ENCODE assay signal across 13 cellular contexts in genomic region chr10:114073787-114074186, GRCh38. TPM values are rescaled to one million over a fixed set of nuclear protein-coding genes. Genes with fewer than 3 reads are reported as not detected.
DNase-seq lines count a peak whose midpoint lies in the region; ATAC-seq and TF ChIP-seq lines count a peak whose summit lies in the region.
"Had no signal": no experiment of that assay in that cellular context is flagged by ENCODE, and none has a peak within 500 bp of the region (broad histone marks: within the 10 kb centered on the region; RNA-seq: fewer than 3 reads in every experiment).

No MANE protein-coding gene starts in this region.

- H3K4me3 Mint-ChIP-seq in glutamatergic neuron (ENCODE audit: unreplicated experiment) = no peak overlapping the region
- H3K4me3 Mint-ChIP-seq: brain had no signal

- no peaks in the 10 kb centered on the region for H3K36me3 ChIP-seq in mucosa of descending colon (ENCODE audit: low read depth)

- no peak overlapping the region for H3K27ac Mint-ChIP-seq in glutamatergic neuron (ENCODE audit: unreplicated experiment)
- H3K27ac Mint-ChIP-seq: brain had no signal

- DNase-seq in NB4 (ENCODE audit: low read depth) (peak; percentile 80), mucosa of descending colon (peak in 1 of 3 donors; percentile 18), glutamatergic neuron (no peak), posterior vena cava (ENCODE audit: low spot score) (no peak)
- DNase-seq: activated CD8-positive, alpha-beta memory T cell treated with anti-CD3 and anti-CD28 coated beads for 24 hours; DMS79 treated with DMSO at 0.1 percent for 48 hours; NCI-H226; SHP77 treated with DMSO at 0.1 percent for 48 hours had no signal

- no peaks in the 10 kb centered on the region for H3K4me1 ChIP-seq in mucosa of descending colon (ENCODE audit: low read depth)

- no peak for TF ChIP-seq CTCF in NB4 (IDR thresholded peaks at IDR 0.05; ENCODE audit: low read depth, low read length)
- TF ChIP-seq CTCF in mucosa of descending colon (IDR thresholded peaks at IDR 0.05) = no peak
- no peak for TF ChIP-seq CTCF in glutamatergic neuron (IDR thresholded peaks at IDR 0.05; ENCODE audit: partially characterized antibody, unreplicated experiment)

- no peaks in the 10 kb centered on the region for H3K27me3 Mint-ChIP-seq in glutamatergic neuron (ENCODE audit: unreplicated experiment)
- H3K27me3 Mint-ChIP-seq: brain had no signal

- intact Hi-C loops in mucosa of descending colon (cut with DNase I, micrococcal nuclease) = no loop called here
- intact Hi-C loops in posterior vena cava (cut with DNase I) = no loop called here

- H3K9me3 Mint-ChIP-seq in glutamatergic neuron (ENCODE audit: unreplicated experiment) = no peaks in the 10 kb centered on the region

- no peaks in the 10 kb centered on the region for H3K9me3 ChIP-seq in mucosa of descending colon

- TF ChIP-seq POLR2A in NB4 (IDR thresholded peaks at IDR 0.05; ENCODE audit: extremely low read depth, insufficient read length) = no peak

- no peaks in the 10 kb centered on the region for H3K36me3 Mint-ChIP-seq in glutamatergic neuron (ENCODE audit: unreplicated experiment)
- H3K36me3 Mint-ChIP-seq: brain had no signal

- H3K4me1 Mint-ChIP-seq in glutamatergic neuron (ENCODE audit: low read depth, unreplicated experiment) = no peaks in the 10 kb centered on the region
- H3K4me1 Mint-ChIP-seq: brain had no signal

- H3K4me3 ChIP-seq in NB4 (ENCODE audit: low read depth, low read length) (no peak overlapping the region), mucosa of descending colon (no peak overlapping the region)
- H3K4me3 ChIP-seq: smooth muscle cell had no signal

- ATAC-seq in GM18498 (IDR thresholded peaks at IDR 0.05; ENCODE audit: unreplicated experiment) (peak; percentile 55), GM21390 (IDR thresholded peaks at IDR 0.05; ENCODE audit: unreplicated experiment) (peak; percentile 58), mucosa of descending colon (peak; percentile 52), GM21367 (IDR thresholded peaks at IDR 0.05; ENCODE audit: unreplicated experiment) (no peak)

RNA-seq across cellular contexts. Expression of gene ADRB1, which starts 30.1 kb away (rescaled TPM):
- 1 to 10 TPM; 1.5 to 2.8 (median 1.8) TPM for total RNA-seq in mucosa of descending colon
- not detected for total RNA-seq in glutamatergic neuron (ENCODE audit: unreplicated experiment)
- total RNA-seq in posterior vena cava = under 1 TPM; 0.14 to 0.32 TPM
- total RNA-seq: smooth muscle cell had no signal
